In genomic region chr2:113258748-113259147, GRCh38 we compare ENCODE assay signal across 16 cellular contexts. TPM values are rescaled to one million over a fixed set of nuclear protein-coding genes. Genes with fewer than 3 reads are reported as not detected.
DNase-seq lines count a peak whose midpoint lies in the region; ATAC-seq and TF ChIP-seq lines count a peak whose summit lies in the region.
"Had no signal": no experiment of that assay in that cellular context is flagged by ENCODE, and none has a peak within 500 bp of the region (broad histone marks: within the 10 kb centered on the region; RNA-seq: fewer than 3 reads in every experiment).

No MANE protein-coding gene starts in this region.

- no peaks in the 10 kb centered on the region; a peak in 4 of 22 replicates for H4K20me1 ChIP-seq in BLaER1 treated with 17β-estradiol and CSF1 and Interleukin-3, amounts not matched to agents 10 nM and 100 nM
- H4K20me1 ChIP-seq in neural progenitor cell (ENCODE audit: low read depth), result no peaks in the 10 kb centered on the region

- H3K27ac Mint-ChIP-seq in central memory CD8-positive, alpha-beta T cell (ENCODE audit: low read depth), result peak overlapping the region; percentile 40
- no peak overlapping the region for H3K27ac Mint-ChIP-seq in neural progenitor cell

- H3K4me1 ChIP-seq in BLaER1 treated with 17β-estradiol and CSF1 and Interleukin-3, amounts not matched to agents 10 nM and 100 nM, result peaks cover 25 to 80% (median 65%) of the 10 kb centered on the region in 10 experiments
- peaks cover 18% of the 10 kb centered on the region for H3K4me1 ChIP-seq in neural progenitor cell

- H3K4me1 Mint-ChIP-seq in central memory CD8-positive, alpha-beta T cell, result peaks cover 11% of the 10 kb centered on the region
- peaks cover 42% of the 10 kb centered on the region for H3K4me1 Mint-ChIP-seq in neural progenitor cell

- H3K9me3 Mint-ChIP-seq in central memory CD8-positive, alpha-beta T cell, result no peaks in the 10 kb centered on the region
- no peaks in the 10 kb centered on the region for H3K9me3 Mint-ChIP-seq in neural progenitor cell
- H3K9me3 Mint-ChIP-seq: CD4-positive, alpha-beta memory T cell had no signal

- no peaks in the 10 kb centered on the region for H3K27me3 Mint-ChIP-seq in central memory CD8-positive, alpha-beta T cell
- peaks cover 23% of the 10 kb centered on the region for H3K27me3 Mint-ChIP-seq in neural progenitor cell (ENCODE audit: insufficient read depth, low read depth)

- H3K9me3 ChIP-seq in BLaER1 treated with 17β-estradiol and CSF1 and Interleukin-3, amounts not matched to agents 10 nM and 100 nM (replicated peaks in 1 of 11), result peaks cover 0 to 10% (median 0%) of the 10 kb centered on the region in 11 experiments; a peak in 3 of 22 replicates
- H3K9me3 ChIP-seq in neural progenitor cell (ENCODE audit: low read depth), result no peaks in the 10 kb centered on the region

- H3K36me3 ChIP-seq in BLaER1 treated with 17β-estradiol and CSF1 and Interleukin-3, amounts not matched to agents 10 nM and 100 nM, result peaks cover 6 to 29% (median 18%) of the 10 kb centered on the region in 11 experiments; a peak in 18 of 22 replicates
- no peaks in the 10 kb centered on the region for H3K36me3 ChIP-seq in neural progenitor cell

- H3K4me3 Mint-ChIP-seq in central memory CD8-positive, alpha-beta T cell, result no peak overlapping the region
- no peak overlapping the region for H3K4me3 Mint-ChIP-seq in neural progenitor cell
- H3K4me3 Mint-ChIP-seq: CD4-positive, alpha-beta memory T cell had no signal

- peaks cover 2% of the 10 kb centered on the region for H3K36me3 Mint-ChIP-seq in central memory CD8-positive, alpha-beta T cell (ENCODE audit: insufficient read depth)
- H3K36me3 Mint-ChIP-seq in neural progenitor cell, result no peaks in the 10 kb centered on the region

- H2AFZ ChIP-seq in neural progenitor cell (replicated peaks), result no peak overlapping the region
- H2AFZ ChIP-seq: GM23248 had no signal

- H3K27ac ChIP-seq in BLaER1 treated with 17β-estradiol and CSF1 and Interleukin-3, amounts not matched to agents 10 nM and 100 nM, result peak overlapping the region in 7 of 11 experiments; percentile 22 to 60 (median 26); a peak in 9 of 22 replicates
- no peak overlapping the region for H3K27ac ChIP-seq in neural progenitor cell
- H3K27ac ChIP-seq: GM23248 had no signal

- no peak for TF ChIP-seq CTCF in neural progenitor cell (IDR thresholded peaks at IDR 0.05)

- H3K27me3 ChIP-seq in BLaER1 treated with 17β-estradiol and CSF1 and Interleukin-3, amounts not matched to agents 10 nM and 100 nM, result no peaks in the 10 kb centered on the region
- H3K27me3 ChIP-seq in neural progenitor cell, result peaks cover 61% of the 10 kb centered on the region

- H3F3A ChIP-seq in neural progenitor cell (ENCODE audit: low read depth), result no peaks in the 10 kb centered on the region

- H3K4me2 ChIP-seq in BLaER1 treated with 17β-estradiol and CSF1 and Interleukin-3, amounts not matched to agents 10 nM and 100 nM, result peak overlapping the region in 7 of 11 experiments; percentile 73 to 89 (median 85); a peak in 14 of 22 replicates
- H3K4me2 ChIP-seq in neural progenitor cell, result peak overlapping the region; percentile 47

- ATAC-seq in central memory CD8-positive, alpha-beta T cell (replicated peaks; ENCODE audit: extremely low read depth, poor library complexity, severe bottlenecking), result no peak
- ATAC-seq in HG02571 (IDR thresholded peaks at IDR 0.05; ENCODE audit: unreplicated experiment) (no peak), HG03565 (IDR thresholded peaks at IDR 0.05; ENCODE audit: unreplicated experiment) (no peak)
- ATAC-seq: HepG2 had no signal

- no peak overlapping the region for H3K4me3 ChIP-seq in BLaER1 treated with 17β-estradiol and CSF1 and Interleukin-3, amounts not matched to agents 10 nM and 100 nM
- H3K4me3 ChIP-seq in neural progenitor cell, result no peak overlapping the region
- H3K4me3 ChIP-seq: GM23248 had no signal

- no peak overlapping the region for H3K9ac ChIP-seq in BLaER1 treated with 17β-estradiol and CSF1 and Interleukin-3, amounts not matched to agents 10 nM and 100 nM
- H3K9ac ChIP-seq in neural progenitor cell, result no peak overlapping the region
- H3K9ac ChIP-seq: GM23248 had no signal

- DNase-seq in NCI-H82 treated with DMSO at 0.1 percent for 48 hours (lab: John Stamatoyannopoulos, UW; ENCODE audit: unreplicated experiment) (peak; percentile 88), neural progenitor cell (ENCODE audit: low spot score) (peak; percentile 17), GM19238 (ENCODE audit: insufficient read length, low spot score) (no peak)
- no peak for DNase-seq in central memory CD8-positive, alpha-beta T cell (ENCODE audit: low spot score in 2 of 2)
- DNase-seq in stimulated activated CD4-positive, alpha-beta T cell treated with anti-CD3 and anti-CD28 coated beads, Interleukin-1b, Interleukin-23, amount 100 ng/mL, for 48 hours, result no peak
- DNase-seq: 8988T; AML-193; C1 segment of cervical spinal cord; CD4-positive, alpha-beta memory T cell; GF-D8; GM23248; H7 had no signal

- no peaks in the 10 kb centered on the region for H3K79me2 ChIP-seq in neural progenitor cell (ENCODE audit: low read depth)

RNA-seq across cellular contexts. Expression of gene PAX8, which starts 20.0 kb away (rescaled TPM):
- total RNA-seq in neural progenitor cell (ENCODE audit: low replicate concordance), result 1.4 and 2.9 TPM in 2 replicates
- total RNA-seq: H7 had no signal

Comparison
In these comparisons a context has a peak if more than half of its experiments do, and no peak if none do; other contexts are left out.
1. DNase-seq: peak in NCI-H82 treated with DMSO at 0.1 percent for 48 hours (single experiment) and neural progenitor cell (single experiment); none in central memory CD8-positive, alpha-beta T cell (0 of 2), stimulated activated CD4-positive, alpha-beta T cell treated with anti-CD3 and anti-CD28 coated beads, Interleukin-1b, Interleukin-23, amount 100 ng/mL, for 48 hours (single experiment) and GM19238 (single experiment).